26 cellular contexts compared by ENCODE assay signal in genomic region chr1:53262000-53262399, GRCh38.
"Had no signal": no experiment of that assay in that cellular context is flagged by ENCODE, and none has a peak within 500 bp of the region (broad histone marks: within the 10 kb centered on the region; RNA-seq: fewer than 3 reads in every experiment).

No MANE protein-coding gene starts in this region.

- H3K36me3 ChIP-seq: neutrophil, pancreas, thoracic aorta, vagina had no signal

- H3K9me3 ChIP-seq: neutrophil, pancreas, psoas muscle, stomach, thoracic aorta, thyroid gland, tibial nerve, upper lobe of left lung, vagina had no signal

- H3K27me3 ChIP-seq: neutrophil, pancreas, stomach, thyroid gland, tibial nerve, upper lobe of left lung, vagina had no signal

- DNase-seq: nephron progenitor cell; nucleus accumbens; pancreas; psoas muscle; right cardiac atrium; stimulated activated CD4-positive, alpha-beta T cell treated with anti-CD3 and anti-CD28 coated beads, Interleukin-15, amount 100 ng/mL, for 24 hours; stimulated activated CD4-positive, alpha-beta T cell treated with anti-CD3 and anti-CD28 coated beads, Interleukin-2, amount 100 ng/mL, for 24 hours; stimulated activated CD4-positive, alpha-beta T cell treated with anti-CD3 and anti-CD28 coated beads, Interleukin-2, amount 100 ng/mL, for 48 hours; stimulated activated CD4-positive, alpha-beta T cell treated with anti-CD3 and anti-CD28 coated beads, Interleukin-4, amount 100 ng/mL, for 24 hours; stimulated activated naive B cell treated with anti-CD40 and anti-IgM and Interleukin-4, amounts not matched to agents 10 μg/mL and 1 μg/mL and 100 μg/mL, for 72 hours; stimulated activated naive CD4-positive, alpha-beta T cell treated with Interleukin-2 at 50 U/mL for 16 hours; stomach; thyroid gland; trophoblast cell; upper lobe of left lung had no signal

- H3K27ac ChIP-seq: neutrophil, pancreas, psoas muscle, skin epidermis, stomach, thoracic aorta, thyroid gland, tibial nerve, upper lobe of left lung, vagina had no signal

- H3K4me3 ChIP-seq: pancreas, psoas muscle, skin epidermis, smooth muscle cell, stomach, thoracic aorta, thyroid gland, tibial nerve, upper lobe of left lung, vagina had no signal

- H3K4me2 ChIP-seq: smooth muscle cell had no signal

- ATAC-seq: naive thymus-derived CD8-positive, alpha-beta T cell; natural killer cell treated with Interleukin-12 subunit alpha and Interleukin-12 subunit beta and Interleukin-15 and Interleukin-18, amount 100 ng/mL, for 72 hours; pancreas; psoas muscle; right cardiac atrium; sciatic nerve; stimulated activated effector memory CD8-positive, alpha-beta T cell treated with anti-CD3 and anti-CD28 coated beads, Interleukin-12 subunit alpha, Interleukin-12 subunit beta, amount 100 ng/mL, for 72 hours; stimulated activated naive B cell treated with anti-CD40 and anti-IgM and Interleukin-4, amounts not matched to agents 10 μg/mL and 1 μg/mL and 100 μg/mL, for 72 hours had no signal

- H3K4me1 ChIP-seq: psoas muscle, thyroid gland, tibial nerve, upper lobe of left lung, vagina had no signal

- FAIRE-seq: pancreas, urothelium cell line had no signal
